Comparison of ENCODE assay signal across 12 cellular contexts in the genomic region with DNA sequence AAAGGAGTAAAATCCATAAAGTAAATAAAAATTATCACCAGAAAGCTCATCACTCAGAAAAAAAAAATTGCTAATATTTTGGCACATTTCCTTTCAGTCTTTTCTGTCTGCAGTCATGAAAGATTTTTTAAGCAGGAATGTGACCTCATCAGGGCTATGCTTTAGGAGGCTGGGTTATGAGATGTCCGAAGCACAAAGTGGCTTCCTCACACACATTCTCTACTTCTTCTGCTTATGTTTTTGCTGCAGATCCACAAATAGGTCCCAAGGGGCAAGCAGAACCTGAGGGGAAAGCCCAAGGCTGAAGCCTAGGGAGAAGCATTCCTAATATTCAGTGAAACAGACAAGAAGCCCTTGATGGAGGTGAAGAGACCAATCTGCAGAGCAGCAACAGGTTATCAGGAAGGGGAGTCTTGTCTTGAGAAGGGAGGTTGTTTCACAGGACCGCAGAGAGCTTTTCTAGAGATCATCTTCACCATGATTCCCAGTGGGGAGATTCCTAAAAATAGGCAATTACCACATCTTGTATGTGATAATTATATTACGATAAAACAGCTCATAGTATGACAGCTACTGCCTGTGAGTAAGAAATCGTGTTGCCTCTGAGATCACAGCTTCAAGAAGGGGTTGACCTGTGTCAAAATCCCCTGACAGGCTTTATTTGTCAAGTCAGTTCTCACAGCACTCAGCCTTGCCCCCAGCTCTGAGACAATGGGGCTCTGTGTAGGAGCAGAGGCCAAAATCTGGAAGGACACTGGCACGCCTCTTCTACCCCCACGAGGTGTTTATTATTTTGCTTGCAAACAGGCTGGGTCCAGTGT.
DNase-seq lines count a peak whose midpoint lies in the region; ATAC-seq and TF ChIP-seq lines count a peak whose summit lies in the region.
"Had no signal": no experiment of that assay in that cellular context is flagged by ENCODE, and none has a peak within 500 bp of the region (broad histone marks: within the 10 kb centered on the region; RNA-seq: fewer than 3 reads in every experiment).

No MANE protein-coding gene starts in this region.

- H3K27ac Mint-ChIP-seq in stimulated activated effector memory CD8-positive, alpha-beta T cell treated with anti-CD3 and anti-CD28 coated beads, Interleukin-12 subunit alpha, Interleukin-12 subunit beta, amount 100 ng/mL, for 72 hours: no peak overlapping the region
- H3K27ac Mint-ChIP-seq: activated CD8-positive, alpha-beta T cell treated with anti-CD3 and anti-CD28 coated beads, Interleukin-2, amount 10 ng/mL, durations not matched to agents 7 days and 5 days had no signal

- 11 to 14% methylated on average over 6 of the region's 6 CpGs for WGBS in gastroesophageal sphincter (ENCODE audit: low coverage in 1 of 2), 2 donors

- H3K4me3 Mint-ChIP-seq in stimulated activated effector memory CD8-positive, alpha-beta T cell treated with anti-CD3 and anti-CD28 coated beads, Interleukin-12 subunit alpha, Interleukin-12 subunit beta, amount 100 ng/mL, for 72 hours: no peak overlapping the region
- H3K4me3 Mint-ChIP-seq: activated CD8-positive, alpha-beta T cell treated with anti-CD3 and anti-CD28 coated beads, Interleukin-2, amount 10 ng/mL, durations not matched to agents 7 days and 5 days had no signal

- H3K9me3 ChIP-seq in adipocyte (ENCODE audit: control insufficient read depth, low read length) (no peaks in the 10 kb centered on the region), gastroesophageal sphincter (no peaks in the 10 kb centered on the region)

- H3K27ac ChIP-seq in gastroesophageal sphincter: peak overlapping the region in 2 of 4 donors; percentile 3 to 36
- H3K27ac ChIP-seq: parathyroid adenoma had no signal

- no peaks in the 10 kb centered on the region for H3K36me3 Mint-ChIP-seq in stimulated activated effector memory CD8-positive, alpha-beta T cell treated with anti-CD3 and anti-CD28 coated beads, Interleukin-12 subunit alpha, Interleukin-12 subunit beta, amount 100 ng/mL, for 72 hours

- no peaks in the 10 kb centered on the region for H3K4me1 Mint-ChIP-seq in stimulated activated effector memory CD8-positive, alpha-beta T cell treated with anti-CD3 and anti-CD28 coated beads, Interleukin-12 subunit alpha, Interleukin-12 subunit beta, amount 100 ng/mL, for 72 hours

- no peaks in the 10 kb centered on the region for H3K9me3 Mint-ChIP-seq in stimulated activated effector memory CD8-positive, alpha-beta T cell treated with anti-CD3 and anti-CD28 coated beads, Interleukin-12 subunit alpha, Interleukin-12 subunit beta, amount 100 ng/mL, for 72 hours

- TF ChIP-seq CTCF in gastroesophageal sphincter (IDR thresholded peaks at IDR 0.05): no peak

- peak overlapping the region; percentile 11 for H3K9ac ChIP-seq in adipocyte (ENCODE audit: low read length)
- H3K9ac ChIP-seq: parathyroid adenoma had no signal

- peak; percentile 52 for ATAC-seq in gastroesophageal sphincter
- ATAC-seq in stimulated activated effector memory CD8-positive, alpha-beta T cell treated with anti-CD3 and anti-CD28 coated beads, Interleukin-12 subunit alpha, Interleukin-12 subunit beta, amount 100 ng/mL, for 72 hours: no peak
- ATAC-seq: activated CD8-positive, alpha-beta T cell treated with anti-CD3 and anti-CD28 coated beads, Interleukin-2, amount 10 ng/mL, durations not matched to agents 7 days and 5 days had no signal

- H3K36me3 ChIP-seq in adipocyte (ENCODE audit: control insufficient read depth, insufficient read depth, low read length, severe bottlenecking) (no peaks in the 10 kb centered on the region), gastroesophageal sphincter (no peaks in the 10 kb centered on the region)

- TF ChIP-seq POLR2A in gastroesophageal sphincter (IDR thresholded peaks at IDR 0.05): no peak

- no peaks in the 10 kb centered on the region for H3K27me3 ChIP-seq in adipocyte (replicated peaks; ENCODE audit: control insufficient read depth, insufficient read depth, low read length)
- H3K27me3 ChIP-seq in gastroesophageal sphincter: peaks cover 18% of the 10 kb centered on the region

- H3K4me3 ChIP-seq in adipocyte (ENCODE audit: low read length) (peak overlapping the region; percentile 67), gastroesophageal sphincter (no peak overlapping the region)

- DNase-seq in EH (ENCODE audit: low read depth): peak; percentile 52
- peak; percentile 27 for DNase-seq in adipocyte (ENCODE audit: low read depth)
- peak; percentile 15 for DNase-seq in pons (ENCODE audit: low spot score)
- no peak for DNase-seq in stimulated activated effector memory CD8-positive, alpha-beta T cell treated with anti-CD3 and anti-CD28 coated beads, Interleukin-12 subunit alpha, Interleukin-12 subunit beta, amount 100 ng/mL, for 72 hours (ENCODE audit: low spot score in 2 of 2)
- DNase-seq in T-helper 1 cell: no peak
- no peak for DNase-seq in occipital lobe (lab: John Stamatoyannopoulos, UW)
- no peak for DNase-seq in NCI-H187 (lab: John Stamatoyannopoulos, UW)
- DNase-seq: activated CD8-positive, alpha-beta T cell treated with anti-CD3 and anti-CD28 coated beads, Interleukin-2, amount 10 ng/mL, durations not matched to agents 7 days and 5 days; GOT3; NCI-H1930 had no signal

- H3K4me1 ChIP-seq in adipocyte (ENCODE audit: control insufficient read depth, insufficient read depth, low read length): peaks cover 49% of the 10 kb centered on the region
- H3K4me1 ChIP-seq in gastroesophageal sphincter: peaks cover 0 to 27% (median 0%) of the 10 kb centered on the region in 3 donors

- TF ChIP-seq EP300 in gastroesophageal sphincter (IDR thresholded peaks at IDR 0.05): no peak

Comparison
In these comparisons a context has a peak if more than half of its experiments do, and no peak if none do; other contexts are left out.
1. DNase-seq: peak in EH (single experiment), adipocyte (single experiment) and pons (single experiment); none in stimulated activated effector memory CD8-positive, alpha-beta T cell treated with anti-CD3 and anti-CD28 coated beads, Interleukin-12 subunit alpha, Interleukin-12 subunit beta, amount 100 ng/mL, for 72 hours (0 of 2), T-helper 1 cell (0 of 5), occipital lobe (single experiment) and NCI-H187 (0 of 2).